ENCODE assay signal across 8 cellular contexts in genomic region chr1:45751039-45751838, GRCh38. TPM values are rescaled to one million over a fixed set of nuclear protein-coding genes. Genes with fewer than 3 reads are reported as not detected.
A peak's percentile ranks its signal among the peaks of the same experiment; 100 is the strongest.
DNase-seq lines count a peak whose midpoint lies in the region; ATAC-seq, FAIRE-seq and TF ChIP-seq lines count a peak whose summit lies in the region.
"Not testable (repeated sequence)": the region's sequence is repeated elsewhere in the genome, so short reads cannot be mapped to it uniquely, and the experiment has no call there.

No MANE protein-coding gene starts in this region.

- not testable (repeated sequence) for H3K36me3 Mint-ChIP-seq in astrocyte (ENCODE audit: low read depth, unreplicated experiment)

- DNase-seq in IMR-90; astrocyte (ENCODE audit: low read depth); epithelial cell of prostate (ENCODE audit: low read depth, low spot score); kidney: not testable (repeated sequence)

- H3K9ac ChIP-seq in BLaER1 (peak overlapping the region; percentile 89), IMR-90 (ENCODE audit: low read depth, low read length) (peak overlapping the region; percentile 73), astrocyte (ENCODE audit: low read length) (peak overlapping the region; percentile 98), kidney (ENCODE audit: low read length in 2 of 2) (peak overlapping the region; percentile 93 to 99), subcutaneous abdominal adipose tissue (ENCODE audit: low read length in 5 of 5) (peak overlapping the region; percentile 77 to 99 (median 89))

- H2AK9ac ChIP-seq in IMR-90 (replicated peaks; ENCODE audit: low read depth, low read length, poor library complexity): peak overlapping the region; percentile 88

- not testable (repeated sequence) for H3K9me1 ChIP-seq in IMR-90 (ENCODE audit: insufficient read depth, low read length)

- not testable (repeated sequence) for TF ChIP-seq POLR2A in IMR-90 (IDR thresholded peaks at IDR 0.05; ENCODE audit: low read depth, low read length)

- H3K27ac ChIP-seq in BLaER1: peak overlapping the region; percentile 95
- peak overlapping the region; percentile 78 for H3K27ac ChIP-seq in IMR-90 (ENCODE audit: insufficient read depth, low read length)
- peak overlapping the region; percentile 93 for H3K27ac ChIP-seq in VCaP
- peak overlapping the region; percentile 94 for H3K27ac ChIP-seq in astrocyte (ENCODE audit: low read depth, low read length)
- peak overlapping the region; percentile 80 for H3K27ac ChIP-seq in epithelial cell of prostate
- peak overlapping the region; percentile 96 to 99 for H3K27ac ChIP-seq in kidney (ENCODE audit: low read depth in 2 of 2, low read length in 2 of 2)
- H3K27ac ChIP-seq in subcutaneous abdominal adipose tissue (ENCODE audit: low read depth, low read length): peak overlapping the region; percentile 100

- intact Hi-C loops in IMR-90 (cut with micrococcal nuclease): loop anchor here (2.0 kb wide), 1 partner anchor 52 kb away; the partner anchor contains the start of gene MAST2
- intact Hi-C loops in kidney (cut with DNase I): not testable (repeated sequence)

- H3K9me3 ChIP-seq in BLaER1: peaks cover 34% of the 10 kb centered on the region
- H3K9me3 ChIP-seq in IMR-90 (ENCODE audit: control insufficient read depth, insufficient read depth, low read length); astrocyte (ENCODE audit: insufficient read depth, low read depth, low read length); kidney (ENCODE audit: control insufficient read depth in 1 of 2, low read length in 2 of 2); neuron (ENCODE audit: low read length); subcutaneous abdominal adipose tissue (ENCODE audit: control insufficient read depth in 5 of 5, low read length in 5 of 5): not testable (repeated sequence)

- not testable (repeated sequence) for TF ChIP-seq CTCF in IMR-90 (conservative IDR thresholded peaks at IDR 0.05; ENCODE audit: low read depth, low read length); astrocyte (IDR thresholded peaks at IDR 0.05; ENCODE audit: insufficient read depth, low read depth, low read length); kidney (IDR thresholded peaks at IDR 0.05; ENCODE audit: borderline replicate concordance, extremely low read depth, insufficient read depth)
- TF ChIP-seq CTCF in VCaP (conservative IDR thresholded peaks at IDR 0.05): 0 out of 2 replicates have a peak, but pooled peaks have one; percentile 6

- POLR2A ChIA-PET in IMR-90 (lab: Charles Lee; ENCODE audit: unreplicated experiment): interaction anchor here (0.7 to 1.4 kb wide), 2 partner anchors 22 to 52 kb away, joined by 3 read pairs; partner anchors contain the start of gene MAST2

- peaks cover 13 to 16% of the 10 kb centered on the region in 2 experiments; a peak in 3 of 4 replicates for H3K79me1 ChIP-seq in IMR-90 (ENCODE audit: low read depth in 1 of 2, low read length in 2 of 2)

- peak overlapping the region; percentile 87 for H3K23ac ChIP-seq in IMR-90 (ENCODE audit: low read depth, low read length)

- peak overlapping the region; percentile 92 for H3K4me3 Mint-ChIP-seq in astrocyte (ENCODE audit: unreplicated experiment)

- H2AFZ ChIP-seq in IMR-90 (replicated peaks; ENCODE audit: low read length, poor library complexity) (peak overlapping the region; percentile 99), astrocyte (ENCODE audit: low read depth, low read length) (peak overlapping the region; percentile 95), neuron (ENCODE audit: low read depth, low read length) (peak overlapping the region; percentile 90)

- H3K36me3 ChIP-seq in BLaER1; IMR-90 (ENCODE audit: control insufficient read depth, insufficient read depth, low read length); astrocyte (ENCODE audit: insufficient read depth, low read length); kidney (ENCODE audit: control insufficient read depth in 1 of 2, insufficient read depth in 2 of 2, low read length in 2 of 2); neuron (ENCODE audit: insufficient read depth, low read length); subcutaneous abdominal adipose tissue (ENCODE audit: control insufficient read depth in 5 of 5, insufficient read depth in 5 of 5, low read length in 5 of 5): not testable (repeated sequence)

- peak overlapping the region; percentile 87 for H4K91ac ChIP-seq in IMR-90 (ENCODE audit: insufficient read depth, low read depth, low read length)

- not testable (repeated sequence) for FAIRE-seq in astrocyte (lab: Jason Lieb, UNC); kidney (lab: Jason Lieb, UNC)

- H4K5ac ChIP-seq in IMR-90 (ENCODE audit: low read depth, low read length): peak overlapping the region; percentile 90

- not testable (repeated sequence) for ATAC-seq in IMR-90 (ENCODE audit: low read depth)

- H2BK120ac ChIP-seq in IMR-90 (ENCODE audit: low read depth, low read length): peak overlapping the region; percentile 85

- H3K27me3 ChIP-seq in BLaER1; IMR-90 (ENCODE audit: control insufficient read depth, insufficient read depth, low read length); astrocyte (ENCODE audit: insufficient read depth, low read length); neuron (ENCODE audit: insufficient read depth, low read length); subcutaneous abdominal adipose tissue (ENCODE audit: control insufficient read depth in 5 of 5, insufficient read depth in 4 of 5, low read length in 5 of 5): not testable (repeated sequence)

- not testable (repeated sequence) for H3K4me1 Mint-ChIP-seq in astrocyte (ENCODE audit: low read depth, unreplicated experiment)

- H3K4me3 ChIP-seq in BLaER1 (peak overlapping the region; percentile 66), IMR-90 (ENCODE audit: insufficient read depth, low read depth, low read length) (peak overlapping the region; percentile 84), astrocyte (ENCODE audit: insufficient read depth, low read depth, low read length) (peak overlapping the region; percentile 82), kidney (ENCODE audit: low read length in 2 of 2) (peak overlapping the region; percentile 67 to 93), neuron (ENCODE audit: low read length) (peak overlapping the region; percentile 86), subcutaneous abdominal adipose tissue (ENCODE audit: low read depth in 1 of 5, low read length in 5 of 5) (peak overlapping the region; percentile 74 to 91 (median 85))

- in situ Hi-C loops in IMR-90 (cut with MboI; ENCODE audit: low sequenced_read_pairs): not testable (repeated sequence)

- CTCF ChIA-PET in IMR-90 (lab: Yijun Ruan, JAX): interaction anchor here (0.7 kb wide), 1 partner anchor 79 kb away, joined by 3 read pairs; no protein-coding TSS in a partner anchor

- H3K27ac Mint-ChIP-seq in astrocyte (ENCODE audit: unreplicated experiment): peak overlapping the region; percentile 92

- not testable (repeated sequence) for H3K27me3 Mint-ChIP-seq in astrocyte (ENCODE audit: low read depth, unreplicated experiment)

- 89% methylated on average over 9 of the region's 24 CpGs; no CpG with 5 or more reads in 1 of the 2 experiments for whole genome bisulfite sequencing in IMR-90 (ENCODE audit: extremely low coverage in 2 of 2, insufficient read length in 1 of 2), 2 experiments

- peak overlapping the region; percentile 96 to 98 for H4K8ac ChIP-seq in IMR-90 (ENCODE audit: low read depth in 2 of 2, low read length in 2 of 2)

- peaks cover 19% of the 10 kb centered on the region for H3K9me3 Mint-ChIP-seq in astrocyte (ENCODE audit: unreplicated experiment)

- H2BK15ac ChIP-seq in IMR-90 (ENCODE audit: low read depth, low read length): peak overlapping the region; percentile 63; the same call in 2 of the 3 replicates

- H3K18ac ChIP-seq in IMR-90 (ENCODE audit: low read depth, low read length): peak overlapping the region; percentile 65

- H3K79me2 ChIP-seq in astrocyte (ENCODE audit: insufficient read depth, low read length): peaks cover 11% of the 10 kb centered on the region

- BruUV-seq in IMR-90 (replicated peaks; lab: Mats Ljungman, UMichigan): not testable (repeated sequence)

- not testable (repeated sequence) for TF ChIP-seq RAD21 in IMR-90 (IDR thresholded peaks at IDR 0.05; ENCODE audit: low read length)

- peak overlapping the region; percentile 40; the same call in 1 of the 2 replicates for H2AK5ac ChIP-seq in IMR-90 (ENCODE audit: low read depth, low read length)

- peak overlapping the region; percentile 90 for H2BK5ac ChIP-seq in IMR-90 (ENCODE audit: low read depth, low read length, poor library complexity, severe bottlenecking)

- H3K4ac ChIP-seq in IMR-90 (ENCODE audit: low read depth, low read length): peak overlapping the region; percentile 96

- dilution Hi-C loops in IMR-90 (cut with HindIII; ENCODE audit: low sequenced_read_pairs, unreplicated experiment): not testable (repeated sequence)

- H3K14ac ChIP-seq in IMR-90 (replicated peaks; ENCODE audit: low read depth, low read length): peak overlapping the region; percentile 94

- H3K4me2 ChIP-seq in BLaER1 (peak overlapping the region; percentile 89), IMR-90 (ENCODE audit: low read depth, low read length) (peak overlapping the region; percentile 72), astrocyte (ENCODE audit: low read length) (peak overlapping the region; percentile 93)

- H4K20me1 ChIP-seq in BLaER1; IMR-90 (ENCODE audit: insufficient read depth, low read length); astrocyte (ENCODE audit: insufficient read depth, low read length): not testable (repeated sequence)

- peak overlapping the region; percentile 84 for H3K56ac ChIP-seq in IMR-90 (ENCODE audit: extremely low read depth, insufficient read depth, low read length)

- H2BK20ac ChIP-seq in IMR-90 (ENCODE audit: low read depth, low read length): peak overlapping the region; percentile 70

- peaks cover 15% of the 10 kb centered on the region for H3K4me1 ChIP-seq in BLaER1
- H3K4me1 ChIP-seq in IMR-90 (ENCODE audit: control insufficient read depth, insufficient read depth, low read length); astrocyte (ENCODE audit: insufficient read depth, low read length); kidney (ENCODE audit: control insufficient read depth in 1 of 2, insufficient read depth in 1 of 2, low read depth in 1 of 2, low read length in 2 of 2); neuron (ENCODE audit: insufficient read depth, low read length): not testable (repeated sequence)
- H3K4me1 ChIP-seq in subcutaneous abdominal adipose tissue (ENCODE audit: control insufficient read depth in 5 of 5, insufficient read depth in 5 of 5, low read length in 5 of 5): peaks cover 3 to 22% (median 7%) of the 10 kb centered on the region in 5 donors

RNA-seq across cellular contexts. Expression of gene IPP, which starts 0.8 kb away (rescaled TPM):
- 10.6 and 15.8 TPM in 2 replicates for total RNA-seq in IMR-90 (2012; rRNA removed)
- polyA plus RNA-seq in IMR-90 (2012; rRNA removed): 3.7 and 4.6 TPM in 2 replicates
- 0.70 and 1.5 TPM in 2 replicates for polyA plus RNA-seq in IMR-90 (2012; cell fraction: cytosol; rRNA removed)
- 0.28 and 2.5 TPM in 2 replicates for polyA plus RNA-seq in IMR-90 (2012; cell fraction: nucleus; rRNA removed; ENCODE audit: low replicate concordance)
- 13.3 and 18.2 TPM in 2 replicates for total RNA-seq in astrocyte
- 20.0 TPM for total RNA-seq in kidney
- polyA plus RNA-seq in kidney (ENCODE audit: insufficient read depth, low read depth, low replicate concordance): 6.3 TPM

RNA-seq across cellular contexts. Expression of gene MAST2, which starts 52.2 kb away (rescaled TPM):
- 12.5 and 14.2 TPM in 2 replicates for total RNA-seq in IMR-90 (2012; rRNA removed)
- polyA plus RNA-seq in IMR-90 (2012; rRNA removed): 41.0 and 44.0 TPM in 2 replicates
- 14.5 and 18.4 TPM in 2 replicates for polyA plus RNA-seq in IMR-90 (2012; cell fraction: cytosol; rRNA removed)
- polyA plus RNA-seq in IMR-90 (2012; cell fraction: nucleus; rRNA removed; ENCODE audit: low replicate concordance): 287 and 303 TPM in 2 replicates
- 41.0 and 41.6 TPM in 2 replicates for total RNA-seq in astrocyte
- total RNA-seq in kidney: 17.9 TPM
- polyA plus RNA-seq in kidney (ENCODE audit: insufficient read depth, low read depth, low replicate concordance): 7.6 TPM
